ENCODE assay signal across 10 cellular contexts in the genomic region with DNA sequence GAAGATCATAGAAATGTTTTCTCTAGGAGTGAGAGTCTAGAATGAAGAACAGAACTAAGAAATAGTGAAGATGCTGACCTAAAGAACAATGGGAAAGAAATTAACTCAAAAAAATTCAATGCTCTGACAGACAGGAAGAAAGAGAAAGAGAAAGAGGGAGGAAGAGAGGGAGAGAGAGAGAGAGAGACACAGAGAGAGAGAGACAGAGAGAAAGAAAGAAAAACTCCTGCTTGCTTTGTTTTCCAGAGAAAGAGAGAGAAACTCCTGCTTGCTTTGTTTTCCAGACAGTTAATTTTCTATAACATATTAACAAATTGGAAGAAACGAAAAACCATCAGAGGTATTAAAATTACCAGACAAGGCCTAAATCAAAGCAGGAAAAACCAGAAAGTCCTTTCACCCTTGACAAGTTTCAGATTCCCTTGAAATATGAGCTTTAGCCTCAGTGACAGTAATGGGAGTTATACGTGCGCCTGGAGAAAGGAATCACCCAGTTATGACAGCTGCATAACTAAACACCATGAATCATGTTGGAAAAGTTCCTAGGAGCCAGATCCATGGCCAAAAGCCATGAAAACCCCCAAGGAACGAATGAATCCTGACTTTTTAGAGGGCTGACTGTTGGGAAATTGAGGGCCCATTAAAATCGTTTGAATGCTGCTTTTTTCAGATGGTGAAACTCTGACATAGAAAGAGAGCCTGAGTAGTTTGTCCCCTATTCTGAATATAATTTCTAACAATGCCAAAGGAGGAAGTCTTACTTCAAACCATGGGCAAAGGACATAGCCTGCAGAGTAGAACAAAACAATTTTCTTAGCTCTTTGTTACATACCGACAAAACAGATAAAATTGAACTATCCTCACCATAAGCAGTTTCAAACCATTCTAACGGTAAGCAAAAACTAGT.
A peak's percentile ranks its signal among the peaks of the same experiment; 100 is the strongest.
DNase-seq lines count a peak whose midpoint lies in the region; ATAC-seq and FAIRE-seq lines count a peak whose summit lies in the region.
"Had no signal": no experiment of that assay in that cellular context is flagged by ENCODE, and none has a peak within 500 bp of the region (broad histone marks: within the 10 kb centered on the region; RNA-seq: fewer than 3 reads in every experiment).

No MANE protein-coding gene starts in this region.

- no peaks in the 10 kb centered on the region for H3K36me3 Mint-ChIP-seq in activated naive CD4-positive, alpha-beta T cell treated with anti-CD3 and anti-CD28 coated beads, Interleukin-2, amount 10 ng/mL, durations not matched to agents 7 days and 5 days
- H3K36me3 Mint-ChIP-seq in stimulated activated memory B cell treated with anti-CD40 and anti-IgM and Interleukin-4, amounts not matched to agents 10 μg/mL and 1 μg/mL and 100 μg/mL, for 72 hours, result no peaks in the 10 kb centered on the region
- peaks cover 3% of the 10 kb centered on the region for H3K36me3 Mint-ChIP-seq in effector memory CD8-positive, alpha-beta T cell (ENCODE audit: insufficient read depth)

- peak overlapping the region; percentile 4 for H3K27ac Mint-ChIP-seq in activated naive CD4-positive, alpha-beta T cell treated with anti-CD3 and anti-CD28 coated beads, Interleukin-2, amount 10 ng/mL, durations not matched to agents 7 days and 5 days
- H3K27ac Mint-ChIP-seq in stimulated activated memory B cell treated with anti-CD40 and anti-IgM and Interleukin-4, amounts not matched to agents 10 μg/mL and 1 μg/mL and 100 μg/mL, for 72 hours, result no peak overlapping the region
- no peak overlapping the region for H3K27ac Mint-ChIP-seq in effector memory CD8-positive, alpha-beta T cell

- peak; percentile 4 for FAIRE-seq in endometrium (lab: Jason Lieb, UNC)

- no peak for ATAC-seq in stimulated activated memory B cell treated with anti-CD40 and anti-IgM and Interleukin-4, amounts not matched to agents 10 μg/mL and 1 μg/mL and 100 μg/mL, for 72 hours
- no peak for ATAC-seq in effector memory CD8-positive, alpha-beta T cell (replicated peaks)
- ATAC-seq in HG03342 (IDR thresholded peaks at IDR 0.05; ENCODE audit: unreplicated experiment), result no peak

- no peaks in the 10 kb centered on the region for H3K27me3 Mint-ChIP-seq in activated naive CD4-positive, alpha-beta T cell treated with anti-CD3 and anti-CD28 coated beads, Interleukin-2, amount 10 ng/mL, durations not matched to agents 7 days and 5 days
- no peaks in the 10 kb centered on the region for H3K27me3 Mint-ChIP-seq in stimulated activated memory B cell treated with anti-CD40 and anti-IgM and Interleukin-4, amounts not matched to agents 10 μg/mL and 1 μg/mL and 100 μg/mL, for 72 hours
- no peaks in the 10 kb centered on the region for H3K27me3 Mint-ChIP-seq in effector memory CD8-positive, alpha-beta T cell

- no peaks in the 10 kb centered on the region for H3K4me1 Mint-ChIP-seq in activated naive CD4-positive, alpha-beta T cell treated with anti-CD3 and anti-CD28 coated beads, Interleukin-2, amount 10 ng/mL, durations not matched to agents 7 days and 5 days
- H3K4me1 Mint-ChIP-seq in stimulated activated memory B cell treated with anti-CD40 and anti-IgM and Interleukin-4, amounts not matched to agents 10 μg/mL and 1 μg/mL and 100 μg/mL, for 72 hours, result no peaks in the 10 kb centered on the region
- no peaks in the 10 kb centered on the region for H3K4me1 Mint-ChIP-seq in effector memory CD8-positive, alpha-beta T cell (ENCODE audit: low read depth in 2 of 2)

- CTCF ChIA-PET in activated naive CD4-positive, alpha-beta T cell treated with anti-CD3 and anti-CD28 coated beads, Interleukin-2, amount 10 ng/mL, durations not matched to agents 7 days and 5 days (lab: Charles Lee), result no interaction called here

- DNase-seq in activated naive CD4-positive, alpha-beta T cell treated with anti-CD3 and anti-CD28 coated beads, Interleukin-2, amount 10 ng/mL, durations not matched to agents 7 days and 5 days, result no peak
- DNase-seq in activated naive CD4-positive, alpha-beta T cell (lab: John Stamatoyannopoulos, UW), result no peak
- DNase-seq in mucosa of gallbladder (ENCODE audit: low spot score) (peak; percentile 13), ecto neural progenitor cell (ENCODE audit: low spot score) (no peak)
- no peak for DNase-seq in effector memory CD8-positive, alpha-beta T cell
- DNase-seq: activated CD4-positive, alpha-beta T cell treated with anti-CD3 and anti-CD28 coated beads for 1 hour; MV-4-11 had no signal

- peaks cover 2% of the 10 kb centered on the region for H3K9me3 Mint-ChIP-seq in activated naive CD4-positive, alpha-beta T cell treated with anti-CD3 and anti-CD28 coated beads, Interleukin-2, amount 10 ng/mL, durations not matched to agents 7 days and 5 days
- no peaks in the 10 kb centered on the region for H3K9me3 Mint-ChIP-seq in stimulated activated memory B cell treated with anti-CD40 and anti-IgM and Interleukin-4, amounts not matched to agents 10 μg/mL and 1 μg/mL and 100 μg/mL, for 72 hours
- H3K9me3 Mint-ChIP-seq in effector memory CD8-positive, alpha-beta T cell, result peaks cover 16 to 20% of the 10 kb centered on the region in 2 donors

- H3K4me3 Mint-ChIP-seq in activated naive CD4-positive, alpha-beta T cell treated with anti-CD3 and anti-CD28 coated beads, Interleukin-2, amount 10 ng/mL, durations not matched to agents 7 days and 5 days, result no peak overlapping the region
- H3K4me3 Mint-ChIP-seq in stimulated activated memory B cell treated with anti-CD40 and anti-IgM and Interleukin-4, amounts not matched to agents 10 μg/mL and 1 μg/mL and 100 μg/mL, for 72 hours, result no peak overlapping the region
- H3K4me3 Mint-ChIP-seq in effector memory CD8-positive, alpha-beta T cell, result no peak overlapping the region
